1 cellular context compared by ENCODE assay signal in the genomic region with DNA sequence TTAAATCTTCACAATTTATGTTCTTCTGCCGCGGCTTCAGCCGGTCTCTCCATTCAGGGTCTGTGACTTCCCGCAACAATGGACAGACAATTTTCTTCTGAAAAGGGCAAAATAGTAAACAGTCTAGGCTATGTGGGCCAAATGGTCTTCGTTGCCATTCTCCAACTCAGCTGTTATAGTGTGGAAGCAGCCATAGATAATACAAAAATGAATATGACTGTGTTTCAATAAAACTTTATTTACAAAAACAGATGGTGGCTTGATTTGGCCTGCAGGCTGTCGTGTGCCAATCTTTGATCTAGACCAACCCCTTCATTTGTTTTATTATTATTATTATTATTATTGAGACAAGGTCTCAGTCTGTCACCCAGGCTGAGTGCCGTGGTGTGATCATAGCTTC.
TF ChIP-seq lines count a peak whose summit lies in the region.

No MANE protein-coding gene starts in this region.

TF ChIP-seq in A549, 52 proteins besides CTCF, POLR2A, EP300 and RAD21 (continued from another document):
- TF ChIP-seq E2F6 (IDR thresholded peaks at IDR 0.05; ENCODE audit: borderline replicate concordance, low read depth), result no peak
- no peak for TF ChIP-seq KDM1A (IDR thresholded peaks at IDR 0.05; ENCODE audit: low read depth)
